In the genomic region with DNA sequence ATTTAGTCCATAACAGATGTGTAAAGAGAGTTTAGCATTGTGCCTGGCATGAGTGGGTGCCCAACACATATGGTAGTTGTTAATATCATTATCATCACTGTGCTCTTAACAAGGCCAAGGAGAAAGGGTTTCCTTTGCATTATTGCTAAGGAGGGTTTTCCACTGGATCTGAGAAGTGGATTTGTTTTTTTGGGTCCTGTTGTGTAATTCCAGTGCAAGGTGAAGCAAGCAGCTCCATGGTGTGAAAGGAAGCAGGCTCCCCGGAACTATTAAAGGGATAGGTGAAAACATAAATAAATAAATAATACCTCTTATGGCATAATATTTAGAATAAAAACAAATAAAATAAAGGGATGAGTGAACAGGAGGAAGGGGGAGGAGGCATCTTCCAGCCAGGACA, we compare ENCODE assay signal across 1 cellular context.
TF ChIP-seq lines count a peak whose summit lies in the region.

No MANE protein-coding gene starts in this region.

TF ChIP-seq in K562, 482 proteins besides CTCF, POLR2A, EP300 and RAD21:
- TF ChIP-seq HLTF (IDR thresholded peaks at IDR 0.05) (no peak), CEBPB (tag; IDR thresholded peaks at IDR 0.05) (peak; percentile 70), ZNF668 (CRISPR knock-in tag; IDR thresholded peaks at IDR 0.05) (no peak), ATF1 (CRISPR knock-in tag; IDR thresholded peaks at IDR 0.05) (no peak), ATF1 (tag; IDR thresholded peaks at IDR 0.05) (no peak), ZNF586 (CRISPR knock-in tag; conservative IDR thresholded peaks at IDR 0.05) (no peak)
- TF ChIP-seq, protein P1, sequence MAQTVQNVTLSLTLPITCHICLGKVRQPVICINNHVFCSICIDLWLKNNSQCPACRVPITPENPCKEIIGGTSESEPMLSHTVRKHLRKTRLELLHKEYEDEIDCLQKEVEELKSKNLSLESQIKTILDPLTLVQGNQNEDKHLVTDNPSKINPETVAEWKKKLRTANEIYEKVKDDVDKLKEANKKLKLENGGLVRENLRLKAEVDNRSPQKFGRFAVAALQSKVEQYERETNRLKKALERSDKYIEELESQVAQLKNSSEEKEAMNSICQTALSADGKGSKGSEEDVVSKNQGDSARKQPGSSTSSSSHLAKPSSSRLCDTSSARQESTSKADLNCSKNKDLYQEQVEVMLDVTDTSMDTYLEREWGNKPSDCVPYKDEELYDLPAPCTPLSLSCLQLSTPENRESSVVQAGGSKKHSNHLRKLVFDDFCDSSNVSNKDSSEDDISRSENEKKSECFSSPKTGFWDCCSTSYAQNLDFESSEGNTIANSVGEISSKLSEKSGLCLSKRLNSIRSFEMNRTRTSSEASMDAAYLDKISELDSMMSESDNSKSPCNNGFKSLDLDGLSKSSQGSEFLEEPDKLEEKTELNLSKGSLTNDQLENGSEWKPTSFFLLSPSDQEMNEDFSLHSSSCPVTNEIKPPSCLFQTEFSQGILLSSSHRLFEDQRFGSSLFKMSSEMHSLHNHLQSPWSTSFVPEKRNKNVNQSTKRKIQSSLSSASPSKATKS (CRISPR knock-in tag; IDR thresholded peaks at IDR 0.05): no peak
